ENCODE assay signal across 9 cellular contexts in the genomic region with DNA sequence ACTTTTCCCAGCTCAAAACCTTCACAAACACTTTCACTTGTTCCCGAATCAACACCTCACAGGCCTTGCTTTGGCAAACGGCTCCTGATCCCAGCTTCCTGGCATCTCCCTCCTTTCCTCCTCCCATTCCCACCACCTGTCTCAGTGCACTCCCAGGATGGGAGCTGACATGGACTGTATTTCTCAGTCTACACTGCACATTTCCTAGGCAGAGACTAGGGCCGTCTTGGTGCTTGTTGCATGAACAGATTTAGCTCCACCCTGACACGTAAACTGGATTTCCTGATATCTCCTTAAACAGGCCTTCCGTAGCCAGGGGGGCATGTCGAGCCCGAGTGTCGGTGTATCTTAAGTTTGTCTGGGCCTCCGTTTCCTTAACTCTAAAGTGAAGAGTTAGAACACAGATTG. TPM values are rescaled to one million over a fixed set of nuclear protein-coding genes. Genes with fewer than 3 reads are reported as not detected.
DNase-seq lines count a peak whose midpoint lies in the region; ATAC-seq and TF ChIP-seq lines count a peak whose summit lies in the region.
"Had no signal": no experiment of that assay in that cellular context is flagged by ENCODE, and none has a peak within 500 bp of the region (broad histone marks: within the 10 kb centered on the region; RNA-seq: fewer than 3 reads in every experiment).

No MANE protein-coding gene starts in this region.

- H3K4me1 Mint-ChIP-seq in glutamatergic neuron (ENCODE audit: low read depth, unreplicated experiment), result peaks cover 15% of the 10 kb centered on the region
- peaks cover 55% of the 10 kb centered on the region for H3K4me1 Mint-ChIP-seq in stimulated activated memory B cell treated with anti-CD40 and anti-IgM and Interleukin-4, amounts not matched to agents 10 μg/mL and 1 μg/mL and 100 μg/mL, for 72 hours

- TF ChIP-seq CTCF in glutamatergic neuron (IDR thresholded peaks at IDR 0.05; ENCODE audit: partially characterized antibody, unreplicated experiment) (no peak), foreskin keratinocyte (conservative IDR thresholded peaks at IDR 0.05) (no peak)

- no peak overlapping the region for H3K27ac ChIP-seq in foreskin keratinocyte

- H3K4me1 ChIP-seq in foreskin keratinocyte, result peaks cover 14% of the 10 kb centered on the region

- H3K36me3 Mint-ChIP-seq in glutamatergic neuron (ENCODE audit: unreplicated experiment), result no peaks in the 10 kb centered on the region
- H3K36me3 Mint-ChIP-seq in stimulated activated memory B cell treated with anti-CD40 and anti-IgM and Interleukin-4, amounts not matched to agents 10 μg/mL and 1 μg/mL and 100 μg/mL, for 72 hours, result peaks cover 15% of the 10 kb centered on the region

- peak overlapping the region; percentile 79 for H3K4me3 Mint-ChIP-seq in glutamatergic neuron (ENCODE audit: unreplicated experiment)
- peak overlapping the region; percentile 84 for H3K4me3 Mint-ChIP-seq in stimulated activated memory B cell treated with anti-CD40 and anti-IgM and Interleukin-4, amounts not matched to agents 10 μg/mL and 1 μg/mL and 100 μg/mL, for 72 hours

- peak; percentile 18 for DNase-seq in NCI-H146 (lab: John Stamatoyannopoulos, UW)
- no peak for DNase-seq in NCI-H146 treated with DMSO at 0.1 percent for 48 hours (lab: John Stamatoyannopoulos, UW; ENCODE audit: unreplicated experiment)
- DNase-seq in SW480 (ENCODE audit: low spot score), result peak; percentile 52
- no peak for DNase-seq in glutamatergic neuron
- DNase-seq in NCI-H187 treated with DMSO at 0.1 percent for 48 hours (lab: John Stamatoyannopoulos, UW), result no peak
- no peak for DNase-seq in foreskin keratinocyte
- no peak for DNase-seq in CD1c-positive myeloid dendritic cell (ENCODE audit: extremely low spot score)

- no peaks in the 10 kb centered on the region for H3K9me3 Mint-ChIP-seq in glutamatergic neuron (ENCODE audit: unreplicated experiment)
- peaks cover 3% of the 10 kb centered on the region for H3K9me3 Mint-ChIP-seq in stimulated activated memory B cell treated with anti-CD40 and anti-IgM and Interleukin-4, amounts not matched to agents 10 μg/mL and 1 μg/mL and 100 μg/mL, for 72 hours

- ATAC-seq in stimulated activated memory B cell treated with anti-CD40 and anti-IgM and Interleukin-4, amounts not matched to agents 10 μg/mL and 1 μg/mL and 100 μg/mL, for 72 hours, result no peak
- no peak for ATAC-seq in foreskin keratinocyte

- H3K27ac Mint-ChIP-seq in glutamatergic neuron (ENCODE audit: unreplicated experiment), result no peak overlapping the region
- peak overlapping the region; percentile 88 for H3K27ac Mint-ChIP-seq in stimulated activated memory B cell treated with anti-CD40 and anti-IgM and Interleukin-4, amounts not matched to agents 10 μg/mL and 1 μg/mL and 100 μg/mL, for 72 hours

- H3K27me3 ChIP-seq in foreskin keratinocyte, result no peaks in the 10 kb centered on the region

- H3K27me3 Mint-ChIP-seq in glutamatergic neuron (ENCODE audit: unreplicated experiment), result peaks cover 2% of the 10 kb centered on the region
- no peaks in the 10 kb centered on the region for H3K27me3 Mint-ChIP-seq in stimulated activated memory B cell treated with anti-CD40 and anti-IgM and Interleukin-4, amounts not matched to agents 10 μg/mL and 1 μg/mL and 100 μg/mL, for 72 hours

RNA-seq across cellular contexts. Expression of gene WHAMM, which starts 0.8 kb away (rescaled TPM):
- total RNA-seq in glutamatergic neuron (ENCODE audit: unreplicated experiment), result 4.2 TPM
- total RNA-seq in foreskin keratinocyte, result 6.5 and 6.9 TPM in 2 replicates
- polyA plus RNA-seq in foreskin keratinocyte, result 3.8 and 4.5 TPM in 2 replicates

RNA-seq across cellular contexts. Expression of gene FSD2, which starts 2.8 kb away (rescaled TPM):
- not detected for total RNA-seq in glutamatergic neuron (ENCODE audit: unreplicated experiment)
- total RNA-seq in foreskin keratinocyte, result not detected in 2 replicates
- not detected in 2 replicates for polyA plus RNA-seq in foreskin keratinocyte
- total RNA-seq: A172 had no signal

Comparison
In these comparisons a context has a peak if more than half of its experiments do, and no peak if none do; other contexts are left out.
1. DNase-seq: peak in NCI-H146 (single experiment) and SW480 (single experiment); none in NCI-H146 treated with DMSO at 0.1 percent for 48 hours (single experiment), glutamatergic neuron (single experiment), NCI-H187 treated with DMSO at 0.1 percent for 48 hours (single experiment), foreskin keratinocyte (0 of 2) and CD1c-positive myeloid dendritic cell (single experiment).